ENCODE assay signal across 9 cellular contexts in genomic region chr5:58459276-58459859, GRCh38. TPM values are rescaled to one million over a fixed set of nuclear protein-coding genes. Genes with fewer than 3 reads are reported as not detected.
DNase-seq lines count a peak whose midpoint lies in the region; ATAC-seq and TF ChIP-seq lines count a peak whose summit lies in the region.
"Had no signal": no experiment of that assay in that cellular context is flagged by ENCODE, and none has a peak within 500 bp of the region (broad histone marks: within the 10 kb centered on the region; RNA-seq: fewer than 3 reads in every experiment).

No MANE protein-coding gene starts in this region.

- H3K9me3 ChIP-seq in SJSA1 (replicated peaks) (no peaks in the 10 kb centered on the region), left lung (no peaks in the 10 kb centered on the region)

- H3K36me3 ChIP-seq in SJSA1 (peaks cover 55% of the 10 kb centered on the region), left lung (peaks cover 0 to 26% of the 10 kb centered on the region in 2 donors)

- peak overlapping the region; percentile 73 to 82 for H3K4me3 Mint-ChIP-seq in stimulated activated naive CD8-positive, alpha-beta T cell treated with anti-CD3 and anti-CD28 coated beads, Interleukin-15, amount 100 ng/mL, for 72 hours

- no peaks in the 10 kb centered on the region for H3K9me3 Mint-ChIP-seq in stimulated activated naive CD8-positive, alpha-beta T cell treated with anti-CD3 and anti-CD28 coated beads, Interleukin-15, amount 100 ng/mL, for 72 hours

- DNase-seq in Caki2 (ENCODE audit: low read depth) = peak; percentile 66
- DNase-seq in HEK293T (ENCODE audit: extremely low spot score) = peak; percentile 12
- peak in 1 of 2 experiments; percentile 69 for DNase-seq in SJSA1 (ENCODE audit: low read depth in 1 of 2, low spot score in 2 of 2)
- peak; percentile 1 for DNase-seq in cerebellum (ENCODE audit: low spot score)
- DNase-seq in left lung = peak in 1 of 2 donors; percentile 47
- no peak for DNase-seq in stimulated activated naive CD8-positive, alpha-beta T cell treated with anti-CD3 and anti-CD28 coated beads, Interleukin-15, amount 100 ng/mL, for 72 hours
- no peak for DNase-seq in ureter (ENCODE audit: low spot score)
- no peak for DNase-seq in NCI-H1436 treated with DMSO at 0.1 percent for 48 hours (lab: John Stamatoyannopoulos, UW)

- no peaks in the 10 kb centered on the region for H3K27me3 ChIP-seq in SJSA1 (replicated peaks)
- H3K27me3 ChIP-seq in left lung = peaks cover 0 to 20% of the 10 kb centered on the region in 2 donors

- intact Hi-C loops in left lung (cut with DNase I) = loop anchor here in 1 of 2 donors (10.0 kb wide), 1 partner anchor 575 kb away; no protein-coding TSS in a partner anchor

- ATAC-seq in left lung = peak; percentile 11
- ATAC-seq in stimulated activated naive CD8-positive, alpha-beta T cell treated with anti-CD3 and anti-CD28 coated beads, Interleukin-15, amount 100 ng/mL, for 72 hours = no peak

- TF ChIP-seq CTCF in left lung (IDR thresholded peaks at IDR 0.05) = no peak

- no peak overlapping the region for H3K27ac Mint-ChIP-seq in stimulated activated naive CD8-positive, alpha-beta T cell treated with anti-CD3 and anti-CD28 coated beads, Interleukin-15, amount 100 ng/mL, for 72 hours

- peaks cover 17% of the 10 kb centered on the region for H3K4me1 Mint-ChIP-seq in stimulated activated naive CD8-positive, alpha-beta T cell treated with anti-CD3 and anti-CD28 coated beads, Interleukin-15, amount 100 ng/mL, for 72 hours

- in situ Hi-C loops in Caki2 (cut with HindIII; ENCODE audit: low pct_unique_long_range_greater_than_20kb, low sequenced_read_pairs) = loop anchor here (25.0 kb wide), 1 partner anchor 622 kb away; no protein-coding TSS in a partner anchor

- peaks cover 49% of the 10 kb centered on the region for H3K4me1 ChIP-seq in SJSA1 (replicated peaks)
- H3K4me1 ChIP-seq in left lung = peaks cover 0 to 24% of the 10 kb centered on the region in 2 donors

- H3K27me3 Mint-ChIP-seq in stimulated activated naive CD8-positive, alpha-beta T cell treated with anti-CD3 and anti-CD28 coated beads, Interleukin-15, amount 100 ng/mL, for 72 hours = peaks cover 19% of the 10 kb centered on the region

- CTCF ChIA-PET in HEK293T (lab: Yijun Ruan, JAX) = interaction anchor here (0.6 to 3.6 kb wide), 3 partner anchors 20 to 681 kb away, joined by 4 to 40 read pairs (median 10); no protein-coding TSS in a partner anchor

- POLR2A ChIA-PET in HEK293T (lab: Yijun Ruan, JAX) = interaction anchor here (0.9 to 2.9 kb wide), 7 partner anchors 48 to 960 kb away, joined by 3 to 8 read pairs (median 4); no protein-coding TSS in a partner anchor

- H3K27ac ChIP-seq in SJSA1 (peak overlapping the region; percentile 94), left lung (peak overlapping the region; percentile 96 to 99)

- peak overlapping the region; percentile 93 for H3K4me3 ChIP-seq in SJSA1
- peak overlapping the region; percentile 62 to 77 for H3K4me3 ChIP-seq in left lung

TF ChIP-seq in HEK293T, 16 proteins besides CTCF, POLR2A, EP300 and RAD21:
- no peak for TF ChIP-seq FOXM1 (IDR thresholded peaks at IDR 0.05; ENCODE audit: borderline replicate concordance)
- TF ChIP-seq HDGF (IDR thresholded peaks at IDR 0.05; ENCODE audit: borderline replicate concordance) = no peak
- no peak for TF ChIP-seq FOXA1 (IDR thresholded peaks at IDR 0.05)
- TF ChIP-seq FOXK2 (IDR thresholded peaks at IDR 0.05) = no peak
- TF ChIP-seq NFRKB (IDR thresholded peaks at IDR 0.05) = no peak
- no peak for TF ChIP-seq PKNOX1 (IDR thresholded peaks at IDR 0.05)
- TF ChIP-seq TARDBP (IDR thresholded peaks at IDR 0.05) = no peak
- no peak for TF ChIP-seq L3MBTL2 (conservative IDR thresholded peaks at IDR 0.05)
- TF ChIP-seq ELF4 (IDR thresholded peaks at IDR 0.05) = no peak
- no peak for TF ChIP-seq SP1 (IDR thresholded peaks at IDR 0.05)
- TF ChIP-seq ARNT (IDR thresholded peaks at IDR 0.05) = no peak
- no peak for TF ChIP-seq ZNF384 (IDR thresholded peaks at IDR 0.05)
- TF ChIP-seq CTBP1 (IDR thresholded peaks at IDR 0.05; ENCODE audit: borderline replicate concordance) = no peak
- TF ChIP-seq LEF1 (IDR thresholded peaks at IDR 0.05; ENCODE audit: borderline replicate concordance) = no peak
TF ChIP-seq in HEK293T: peak in this region for 0.

RNA-seq across cellular contexts. Expression of gene PLK2, which starts 0.5 kb away (rescaled TPM):
- total RNA-seq in Caki2 (2014; rRNA removed; shearing (Covaris generic); ENCODE audit: low replicate concordance) = 701 and 705 TPM in 2 replicates
- total RNA-seq in SJSA1 (2014; rRNA removed; shearing (Covaris generic)) = 279 and 299 TPM in 2 replicates
- total RNA-seq in cerebellum = 123 TPM
- total RNA-seq in left lung = 10 to 100 TPM; 45.5 to 53.6 TPM
- 74.5 TPM for total RNA-seq in ureter

RNA-seq across cellular contexts. Expression of gene GAPT, which starts 31.9 kb away (rescaled TPM):
- total RNA-seq in Caki2 (2014; rRNA removed; shearing (Covaris generic); ENCODE audit: low replicate concordance) = not detected in 2 replicates
- total RNA-seq in SJSA1 (2014; rRNA removed; shearing (Covaris generic)) = not detected in 2 replicates
- total RNA-seq in cerebellum (not detected), left lung (10 to 100 TPM in 1 of 2 donors, 1 to 10 TPM in 1; 2.6 to 18.3 TPM), ureter (0.44 TPM)
- total RNA-seq: T-helper 1 cell treated with Interleukin-12 subunit alpha and Interleukin-12 subunit beta and Interleukin-4 antibody, amounts not matched to agents 30 ng/mL and 1 ng/mL, for 36 hours had no signal

Comparison
In these comparisons a context has a peak if more than half of its experiments do, and no peak if none do; other contexts are left out.
1. DNase-seq: peak in Caki2 (single experiment), HEK293T (single experiment) and cerebellum (single experiment); none in stimulated activated naive CD8-positive, alpha-beta T cell treated with anti-CD3 and anti-CD28 coated beads, Interleukin-15, amount 100 ng/mL, for 72 hours (0 of 2), ureter (single experiment) and NCI-H1436 treated with DMSO at 0.1 percent for 48 hours (single experiment).